In the genomic region with DNA sequence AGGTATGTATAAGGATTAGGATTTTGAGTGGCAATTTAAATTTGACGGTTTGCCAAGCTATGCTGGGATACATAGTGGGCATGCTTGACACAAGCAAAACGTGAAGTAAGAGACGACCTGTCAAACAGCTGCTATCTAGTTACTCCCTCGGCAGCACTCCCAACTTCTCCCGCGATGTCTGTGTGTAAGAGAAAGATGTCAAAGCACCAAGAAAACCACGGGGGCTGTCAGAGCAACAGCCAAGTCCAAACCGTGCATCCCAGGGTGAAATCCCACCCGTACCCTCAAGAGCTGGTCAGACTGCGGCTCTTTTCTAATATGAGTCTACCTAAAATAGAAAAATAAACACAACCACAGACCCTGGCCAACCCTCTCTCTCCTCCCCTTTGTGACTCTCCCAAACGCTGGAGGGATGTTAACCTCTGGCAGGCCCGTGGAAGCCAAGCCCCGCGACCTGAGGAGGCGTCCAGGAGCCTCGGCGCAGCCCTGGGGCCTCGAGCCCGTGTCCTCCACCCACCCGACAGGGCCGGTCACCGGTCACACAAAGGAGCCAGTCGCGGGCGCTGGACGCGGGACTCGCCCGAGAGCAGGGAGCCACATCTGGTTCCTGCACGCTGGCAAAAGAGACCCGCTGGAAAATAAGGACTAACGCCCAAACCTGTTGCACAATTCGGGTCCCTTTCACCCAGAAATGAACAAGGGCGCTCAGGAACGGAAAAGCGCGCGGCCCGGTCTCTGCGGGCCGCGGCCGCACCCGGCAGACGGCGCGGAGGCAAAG, we compare ENCODE assay signal across 8 cellular contexts. TPM values are rescaled to one million over a fixed set of nuclear protein-coding genes. Genes with fewer than 3 reads are reported as not detected.
DNase-seq lines count a peak whose midpoint lies in the region; ATAC-seq and TF ChIP-seq lines count a peak whose summit lies in the region.

No MANE protein-coding gene starts in this region.

- TF ChIP-seq CTCF in WI38 (IDR thresholded peaks at IDR 0.05; ENCODE audit: low read depth, low read length) (no peak), lower lobe of right lung (IDR thresholded peaks at IDR 0.05) (no peak)

- H3K9me3 ChIP-seq in lower lobe of right lung: no peaks in the 10 kb centered on the region

- intact Hi-C loops in lower lobe of right lung (cut with DNase I): no loop called here

- DNase-seq in NCI-H524 (lab: John Stamatoyannopoulos, UW) (peak; percentile 37 to 67), NCI-H524 treated with DMSO at 0.1 percent for 48 hours (lab: John Stamatoyannopoulos, UW) (no peak), HCEC 1CT (peak; percentile 51), M059J (ENCODE audit: low read depth) (peak; percentile 44), lower lobe of right lung (peak; percentile 78)
- DNase-seq in effector memory CD8-positive, alpha-beta T cell: no peak
- peak; percentile 16 to 27 for DNase-seq in stimulated activated naive CD8-positive, alpha-beta T cell treated with anti-CD3 and anti-CD28 coated beads, Interleukin-15, amount 100 ng/mL, for 72 hours

- peaks cover 44 to 53% of the 10 kb centered on the region in 2 donors for H3K27me3 Mint-ChIP-seq in effector memory CD8-positive, alpha-beta T cell
- H3K27me3 Mint-ChIP-seq in stimulated activated naive CD8-positive, alpha-beta T cell treated with anti-CD3 and anti-CD28 coated beads, Interleukin-15, amount 100 ng/mL, for 72 hours: peaks cover 62% of the 10 kb centered on the region

- no peaks in the 10 kb centered on the region for H3K36me3 ChIP-seq in lower lobe of right lung

- ATAC-seq in effector memory CD8-positive, alpha-beta T cell (replicated peaks): no peak
- ATAC-seq in lower lobe of right lung: peak; percentile 51 to 62
- peak; percentile 46 for ATAC-seq in stimulated activated naive CD8-positive, alpha-beta T cell treated with anti-CD3 and anti-CD28 coated beads, Interleukin-15, amount 100 ng/mL, for 72 hours

- peak overlapping the region; percentile 26 to 56 for H3K27ac Mint-ChIP-seq in effector memory CD8-positive, alpha-beta T cell
- peak overlapping the region; percentile 19 to 67 for H3K27ac Mint-ChIP-seq in stimulated activated naive CD8-positive, alpha-beta T cell treated with anti-CD3 and anti-CD28 coated beads, Interleukin-15, amount 100 ng/mL, for 72 hours

- peak overlapping the region; percentile 88 for H3K27ac ChIP-seq in lower lobe of right lung

- no peaks in the 10 kb centered on the region for H3K27me3 ChIP-seq in lower lobe of right lung (ENCODE audit: low read depth)

- peaks cover 32% of the 10 kb centered on the region for H3K4me1 ChIP-seq in lower lobe of right lung

- no peaks in the 10 kb centered on the region for H3K36me3 Mint-ChIP-seq in effector memory CD8-positive, alpha-beta T cell (ENCODE audit: insufficient read depth)

- peak overlapping the region; percentile 69 to 71 for H3K4me3 Mint-ChIP-seq in effector memory CD8-positive, alpha-beta T cell
- peak overlapping the region; percentile 87 to 91 for H3K4me3 Mint-ChIP-seq in stimulated activated naive CD8-positive, alpha-beta T cell treated with anti-CD3 and anti-CD28 coated beads, Interleukin-15, amount 100 ng/mL, for 72 hours

- H3K4me3 ChIP-seq in WI38 (ENCODE audit: low read depth, low read length) (peak overlapping the region; percentile 83), lower lobe of right lung (peak overlapping the region; percentile 80)

- peaks cover 0 to 2% of the 10 kb centered on the region in 2 donors for H3K4me1 Mint-ChIP-seq in effector memory CD8-positive, alpha-beta T cell (ENCODE audit: low read depth in 2 of 2)
- H3K4me1 Mint-ChIP-seq in stimulated activated naive CD8-positive, alpha-beta T cell treated with anti-CD3 and anti-CD28 coated beads, Interleukin-15, amount 100 ng/mL, for 72 hours: peaks cover 8% of the 10 kb centered on the region

- H3K9me3 Mint-ChIP-seq in effector memory CD8-positive, alpha-beta T cell: peaks cover 0 to 6% of the 10 kb centered on the region in 2 donors
- H3K9me3 Mint-ChIP-seq in stimulated activated naive CD8-positive, alpha-beta T cell treated with anti-CD3 and anti-CD28 coated beads, Interleukin-15, amount 100 ng/mL, for 72 hours: no peaks in the 10 kb centered on the region

RNA-seq across cellular contexts. Expression of a gene that starts 1.0 kb away (rescaled TPM):
- total RNA-seq in M059J (2014; rRNA removed; shearing (Covaris generic)): 4.4 and 7.1 TPM in 2 replicates
- total RNA-seq in lower lobe of right lung: 107 TPM

Comparison
In these comparisons a context has a peak if more than half of its experiments do, and no peak if none do; other contexts are left out.
1. DNase-seq: peak in NCI-H524 (2 of 2), HCEC 1CT (single experiment), M059J (single experiment), lower lobe of right lung (single experiment) and stimulated activated naive CD8-positive, alpha-beta T cell treated with anti-CD3 and anti-CD28 coated beads, Interleukin-15, amount 100 ng/mL, for 72 hours (2 of 2); none in NCI-H524 treated with DMSO at 0.1 percent for 48 hours (single experiment) and effector memory CD8-positive, alpha-beta T cell (0 of 3).
2. RNA of a gene that starts 1.0 kb away (total RNA-seq): 107 TPM in lower lobe of right lung (single experiment); 4.4 to 7.1 TPM in M059J; every median in the first group is over 10 times any median in the second.